In the genomic region with DNA sequence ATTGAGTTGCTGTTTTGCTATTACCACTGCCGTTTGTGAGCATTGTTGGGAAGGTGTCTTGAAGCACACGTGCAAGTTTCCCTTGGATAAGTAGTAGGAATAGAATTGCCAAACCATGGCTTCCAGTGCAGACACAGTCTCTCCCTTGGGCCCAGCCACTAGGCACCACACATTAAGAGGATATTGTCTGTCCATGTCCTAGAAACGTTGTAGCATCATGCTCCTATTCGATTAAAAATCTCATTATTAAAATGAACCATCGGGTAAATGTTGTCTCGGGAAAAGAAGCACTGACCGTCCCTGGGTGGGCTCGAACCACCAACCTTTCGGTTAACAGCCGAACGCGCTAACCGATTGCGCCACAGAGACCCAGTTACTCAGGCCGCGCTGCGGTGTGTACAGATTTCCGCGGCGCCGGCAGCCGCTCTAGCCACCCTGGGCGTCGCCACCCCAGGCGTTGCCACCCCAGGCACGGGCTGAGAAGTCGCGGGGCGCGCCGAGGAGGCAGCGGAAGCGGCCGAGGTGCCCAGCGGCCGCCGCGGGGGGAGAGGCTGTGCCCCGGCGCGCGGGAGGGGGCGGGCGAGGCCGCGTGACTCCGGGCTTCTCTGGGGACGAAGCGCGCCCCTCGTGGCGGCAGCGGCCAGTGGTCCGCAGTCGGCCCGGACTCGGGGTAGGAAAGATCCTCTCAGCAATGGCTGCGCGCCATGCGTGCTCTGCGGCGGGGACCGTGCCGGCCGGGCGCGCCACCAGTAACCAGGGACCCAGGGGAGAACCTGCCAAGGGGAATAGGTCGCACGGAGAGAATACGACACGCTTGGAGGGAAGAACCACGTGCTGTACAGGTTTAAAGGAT, we compare ENCODE assay signal across 1 cellular context.
A peak's percentile ranks its signal among the peaks of the same experiment; 100 is the strongest.
TF ChIP-seq lines count a peak whose summit lies in the region.

No MANE protein-coding gene starts in this region.

TF ChIP-seq in HepG2, 621 proteins besides CTCF, POLR2A, EP300 and RAD21 (continued from another document and continues in another):
- 0 out of 2 replicates have a peak, but pooled peaks have one; percentile 35 for TF ChIP-seq ZNF772 (CRISPR knock-in tag; IDR thresholded peaks at IDR 0.05)
- no peak for TF ChIP-seq ZNF614 (CRISPR knock-in tag; IDR thresholded peaks at IDR 0.05; ENCODE audit: borderline replicate concordance)
- TF ChIP-seq NFIB (CRISPR knock-in tag; IDR thresholded peaks at IDR 0.05; ENCODE audit: borderline replicate concordance), result no peak
- TF ChIP-seq NFRKB (IDR thresholded peaks at IDR 0.05), result no peak
- TF ChIP-seq, protein P1, sequence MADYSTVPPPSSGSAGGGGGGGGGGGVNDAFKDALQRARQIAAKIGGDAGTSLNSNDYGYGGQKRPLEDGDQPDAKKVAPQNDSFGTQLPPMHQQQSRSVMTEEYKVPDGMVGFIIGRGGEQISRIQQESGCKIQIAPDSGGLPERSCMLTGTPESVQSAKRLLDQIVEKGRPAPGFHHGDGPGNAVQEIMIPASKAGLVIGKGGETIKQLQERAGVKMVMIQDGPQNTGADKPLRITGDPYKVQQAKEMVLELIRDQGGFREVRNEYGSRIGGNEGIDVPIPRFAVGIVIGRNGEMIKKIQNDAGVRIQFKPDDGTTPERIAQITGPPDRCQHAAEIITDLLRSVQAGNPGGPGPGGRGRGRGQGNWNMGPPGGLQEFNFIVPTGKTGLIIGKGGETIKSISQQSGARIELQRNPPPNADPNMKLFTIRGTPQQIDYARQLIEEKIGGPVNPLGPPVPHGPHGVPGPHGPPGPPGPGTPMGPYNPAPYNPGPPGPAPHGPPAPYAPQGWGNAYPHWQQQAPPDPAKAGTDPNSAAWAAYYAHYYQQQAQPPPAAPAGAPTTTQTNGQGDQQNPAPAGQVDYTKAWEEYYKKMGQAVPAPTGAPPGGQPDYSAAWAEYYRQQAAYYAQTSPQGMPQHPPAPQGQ (CRISPR knock-in tag; IDR thresholded peaks at IDR 0.05; ENCODE audit: borderline replicate concordance), result no peak; the same call in 1 of the 2 replicates
- no peak; the same call in 1 of the 2 replicates for TF ChIP-seq ZNF816 (CRISPR knock-in tag; IDR thresholded peaks at IDR 0.05; ENCODE audit: borderline replicate concordance)
- TF ChIP-seq ZNF496 (CRISPR knock-in tag; IDR thresholded peaks at IDR 0.05; ENCODE audit: insufficient replicate concordance), result no peak
- no peak for TF ChIP-seq SRSF9 (IDR thresholded peaks at IDR 0.05; ENCODE audit: borderline replicate concordance, insufficient read depth, low read depth, low read length, poor library complexity, severe bottlenecking)
- TF ChIP-seq SNRNP70 (IDR thresholded peaks at IDR 0.05; ENCODE audit: low read depth, low read length), result no peak
- no peak; the same call in 1 of the 2 replicates for TF ChIP-seq ZBTB20 (CRISPR knock-in tag; IDR thresholded peaks at IDR 0.05; ENCODE audit: borderline replicate concordance, low read depth)
- peak; percentile 58; the same call in 1 of the 2 replicates for TF ChIP-seq ZMAT3 (CRISPR knock-in tag; conservative IDR thresholded peaks at IDR 0.05)
- TF ChIP-seq SMARCC2 (IDR thresholded peaks at IDR 0.05), result no peak
- TF ChIP-seq, protein P2, sequence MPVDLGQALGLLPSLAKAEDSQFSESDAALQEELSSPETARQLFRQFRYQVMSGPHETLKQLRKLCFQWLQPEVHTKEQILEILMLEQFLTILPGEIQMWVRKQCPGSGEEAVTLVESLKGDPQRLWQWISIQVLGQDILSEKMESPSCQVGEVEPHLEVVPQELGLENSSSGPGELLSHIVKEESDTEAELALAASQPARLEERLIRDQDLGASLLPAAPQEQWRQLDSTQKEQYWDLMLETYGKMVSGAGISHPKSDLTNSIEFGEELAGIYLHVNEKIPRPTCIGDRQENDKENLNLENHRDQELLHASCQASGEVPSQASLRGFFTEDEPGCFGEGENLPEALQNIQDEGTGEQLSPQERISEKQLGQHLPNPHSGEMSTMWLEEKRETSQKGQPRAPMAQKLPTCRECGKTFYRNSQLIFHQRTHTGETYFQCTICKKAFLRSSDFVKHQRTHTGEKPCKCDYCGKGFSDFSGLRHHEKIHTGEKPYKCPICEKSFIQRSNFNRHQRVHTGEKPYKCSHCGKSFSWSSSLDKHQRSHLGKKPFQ (CRISPR knock-in tag; IDR thresholded peaks at IDR 0.05; ENCODE audit: insufficient replicate concordance), result no peak
- TF ChIP-seq ZFP37 (CRISPR knock-in tag; IDR thresholded peaks at IDR 0.05; ENCODE audit: borderline replicate concordance), result no peak
- TF ChIP-seq, protein P3, sequence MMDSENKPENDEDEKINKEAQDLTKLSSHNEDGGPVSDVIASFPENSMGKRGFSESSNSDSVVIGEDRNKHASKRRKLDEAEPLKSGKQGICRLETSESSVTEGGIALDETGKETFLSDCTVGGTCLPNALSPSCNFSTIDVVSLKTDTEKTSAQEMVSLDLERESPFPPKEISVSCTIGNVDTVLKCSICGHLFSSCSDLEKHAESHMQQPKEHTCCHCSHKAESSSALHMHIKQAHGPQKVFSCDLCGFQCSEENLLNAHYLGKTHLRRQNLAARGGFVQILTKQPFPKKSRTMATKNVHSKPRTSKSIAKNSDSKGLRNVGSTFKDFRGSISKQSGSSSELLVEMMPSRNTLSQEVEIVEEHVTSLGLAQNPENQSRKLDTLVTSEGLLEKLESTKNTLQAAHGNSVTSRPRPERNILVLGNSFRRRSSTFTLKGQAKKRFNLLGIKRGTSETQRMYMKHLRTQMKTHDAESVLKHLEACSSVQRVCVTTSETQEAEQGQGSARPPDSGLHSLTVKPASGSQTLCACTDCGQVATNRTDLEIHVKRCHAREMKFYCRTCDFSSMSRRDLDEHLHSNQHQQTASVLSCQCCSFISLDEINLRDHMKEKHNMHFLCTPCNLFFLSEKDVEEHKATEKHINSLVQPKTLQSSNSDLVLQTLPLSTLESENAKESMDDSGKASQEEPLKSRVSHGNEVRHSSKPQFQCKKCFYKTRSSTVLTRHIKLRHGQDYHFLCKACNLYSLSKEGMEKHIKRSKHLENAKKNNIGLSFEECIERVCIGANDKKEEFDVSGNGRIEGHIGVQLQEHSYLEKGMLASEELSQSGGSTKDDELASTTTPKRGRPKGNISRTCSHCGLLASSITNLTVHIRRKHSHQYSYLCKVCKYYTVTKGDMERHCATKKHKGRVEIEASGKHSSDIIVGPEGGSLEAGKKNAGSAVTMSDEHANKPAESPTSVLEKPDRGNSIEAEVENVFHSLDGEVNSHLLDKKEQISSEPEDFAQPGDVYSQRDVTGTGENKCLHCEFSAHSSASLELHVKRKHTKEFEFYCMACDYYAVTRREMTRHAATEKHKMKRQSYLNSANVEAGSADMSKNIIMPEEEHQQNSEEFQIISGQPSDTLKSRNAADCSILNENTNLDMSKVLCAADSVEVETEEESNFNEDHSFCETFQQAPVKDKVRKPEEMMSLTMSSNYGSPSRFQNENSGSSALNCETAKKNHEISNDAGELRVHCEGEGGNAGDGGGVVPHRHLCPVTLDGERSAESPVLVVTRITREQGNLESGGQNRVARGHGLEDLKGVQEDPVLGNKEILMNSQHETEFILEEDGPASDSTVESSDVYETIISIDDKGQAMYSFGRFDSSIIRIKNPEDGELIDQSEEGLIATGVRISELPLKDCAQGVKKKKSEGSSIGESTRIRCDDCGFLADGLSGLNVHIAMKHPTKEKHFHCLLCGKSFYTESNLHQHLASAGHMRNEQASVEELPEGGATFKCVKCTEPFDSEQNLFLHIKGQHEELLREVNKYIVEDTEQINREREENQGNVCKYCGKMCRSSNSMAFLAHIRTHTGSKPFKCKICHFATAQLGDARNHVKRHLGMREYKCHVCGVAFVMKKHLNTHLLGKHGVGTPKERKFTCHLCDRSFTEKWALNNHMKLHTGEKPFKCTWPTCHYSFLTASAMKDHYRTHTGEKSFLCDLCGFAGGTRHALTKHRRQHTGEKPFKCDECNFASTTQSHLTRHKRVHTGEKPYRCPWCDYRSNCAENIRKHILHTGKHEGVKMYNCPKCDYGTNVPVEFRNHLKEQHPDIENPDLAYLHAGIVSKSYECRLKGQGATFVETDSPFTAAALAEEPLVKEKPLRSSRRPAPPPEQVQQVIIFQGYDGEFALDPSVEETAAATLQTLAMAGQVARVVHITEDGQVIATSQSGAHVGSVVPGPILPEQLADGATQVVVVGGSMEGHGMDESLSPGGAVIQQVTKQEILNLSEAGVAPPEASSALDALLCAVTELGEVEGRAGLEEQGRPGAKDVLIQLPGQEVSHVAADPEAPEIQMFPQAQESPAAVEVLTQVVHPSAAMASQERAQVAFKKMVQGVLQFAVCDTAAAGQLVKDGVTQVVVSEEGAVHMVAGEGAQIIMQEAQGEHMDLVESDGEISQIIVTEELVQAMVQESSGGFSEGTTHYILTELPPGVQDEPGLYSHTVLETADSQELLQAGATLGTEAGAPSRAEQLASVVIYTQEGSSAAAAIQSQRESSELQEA (CRISPR knock-in tag; IDR thresholded peaks at IDR 0.05; ENCODE audit: not compliant biosample characterization), result no peak
- no peak for TF ChIP-seq PAWR (CRISPR knock-in tag; IDR thresholded peaks at IDR 0.05; ENCODE audit: borderline replicate concordance)
- 0 out of 2 replicates have a peak, but pooled peaks have one; percentile 66 for TF ChIP-seq KLF12 (CRISPR knock-in tag; IDR thresholded peaks at IDR 0.05; ENCODE audit: borderline replicate concordance)
- TF ChIP-seq, protein P4, sequence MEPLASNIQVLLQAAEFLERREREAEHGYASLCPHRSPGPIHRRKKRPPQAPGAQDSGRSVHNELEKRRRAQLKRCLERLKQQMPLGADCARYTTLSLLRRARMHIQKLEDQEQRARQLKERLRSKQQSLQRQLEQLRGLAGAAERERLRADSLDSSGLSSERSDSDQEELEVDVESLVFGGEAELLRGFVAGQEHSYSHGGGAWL (CRISPR knock-in tag; IDR thresholded peaks at IDR 0.05), result 0 out of 2 replicates have a peak, but pooled peaks have one; percentile 44
- TF ChIP-seq ISL2 (CRISPR knock-in tag; IDR thresholded peaks at IDR 0.05), result peak; percentile 49; the same call in 1 of the 2 replicates
- no peak for TF ChIP-seq KLF9 (CRISPR knock-in tag; IDR thresholded peaks at IDR 0.05; ENCODE audit: low read depth)
- peak; percentile 52 for TF ChIP-seq STAG1 (CRISPR knock-in tag; IDR thresholded peaks at IDR 0.05)
- 0 out of 2 replicates have a peak, but pooled peaks have one; percentile 6 for TF ChIP-seq ZNF644 (CRISPR knock-in tag; IDR thresholded peaks at IDR 0.05; ENCODE audit: low read depth)
- no peak; the same call in 1 of the 2 replicates for TF ChIP-seq GLI4 (CRISPR knock-in tag; IDR thresholded peaks at IDR 0.05; ENCODE audit: borderline replicate concordance)
- no peak for TF ChIP-seq ZNF615 (CRISPR knock-in tag; IDR thresholded peaks at IDR 0.05; ENCODE audit: borderline replicate concordance)
- TF ChIP-seq, protein P5, sequence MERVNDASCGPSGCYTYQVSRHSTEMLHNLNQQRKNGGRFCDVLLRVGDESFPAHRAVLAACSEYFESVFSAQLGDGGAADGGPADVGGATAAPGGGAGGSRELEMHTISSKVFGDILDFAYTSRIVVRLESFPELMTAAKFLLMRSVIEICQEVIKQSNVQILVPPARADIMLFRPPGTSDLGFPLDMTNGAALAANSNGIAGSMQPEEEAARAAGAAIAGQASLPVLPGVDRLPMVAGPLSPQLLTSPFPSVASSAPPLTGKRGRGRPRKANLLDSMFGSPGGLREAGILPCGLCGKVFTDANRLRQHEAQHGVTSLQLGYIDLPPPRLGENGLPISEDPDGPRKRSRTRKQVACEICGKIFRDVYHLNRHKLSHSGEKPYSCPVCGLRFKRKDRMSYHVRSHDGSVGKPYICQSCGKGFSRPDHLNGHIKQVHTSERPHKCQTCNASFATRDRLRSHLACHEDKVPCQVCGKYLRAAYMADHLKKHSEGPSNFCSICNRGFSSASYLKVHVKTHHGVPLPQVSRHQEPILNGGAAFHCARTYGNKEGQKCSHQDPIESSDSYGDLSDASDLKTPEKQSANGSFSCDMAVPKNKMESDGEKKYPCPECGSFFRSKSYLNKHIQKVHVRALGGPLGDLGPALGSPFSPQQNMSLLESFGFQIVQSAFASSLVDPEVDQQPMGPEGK (CRISPR knock-in tag; IDR thresholded peaks at IDR 0.05), result peak; percentile 93
- no peak for TF ChIP-seq ZNF329 (CRISPR knock-in tag; IDR thresholded peaks at IDR 0.05; ENCODE audit: low read depth)
- TF ChIP-seq NFE2L2 (IDR thresholded peaks at IDR 0.05; ENCODE audit: low read length), result no peak
- TF ChIP-seq ZNF101 (CRISPR knock-in tag; IDR thresholded peaks at IDR 0.05; ENCODE audit: borderline replicate concordance, low read depth), result 0 out of 2 replicates have a peak, but pooled peaks have one; percentile 38
- TF ChIP-seq PHF21A (CRISPR knock-in tag; IDR thresholded peaks at IDR 0.05), result peak; percentile 82
- no peak for TF ChIP-seq SNAI1 (CRISPR knock-in tag; IDR thresholded peaks at IDR 0.05; ENCODE audit: borderline replicate concordance)
- peak; percentile 18; the same call in 1 of the 2 replicates for TF ChIP-seq AHR (CRISPR knock-in tag; IDR thresholded peaks at IDR 0.05)
- no peak for TF ChIP-seq ZEB1 (IDR thresholded peaks at IDR 0.05; ENCODE audit: insufficient replicate concordance, low read depth)
- TF ChIP-seq ZKSCAN1 (IDR thresholded peaks at IDR 0.05; ENCODE audit: low read length), result peak; percentile 23; the same call in 1 of the 2 replicates
- TF ChIP-seq TMF1 (CRISPR knock-in tag; IDR thresholded peaks at IDR 0.05; ENCODE audit: low read depth), result no peak; the same call in 1 of the 2 replicates
- TF ChIP-seq KLF6 (CRISPR knock-in tag; IDR thresholded peaks at IDR 0.05), result no peak
